In genomic region chr2:30664761-30665358, GRCh38 we compare ENCODE assay signal across 1 cellular context.
TF ChIP-seq lines count a peak whose summit lies in the region.

No MANE protein-coding gene starts in this region.

TF ChIP-seq in K562, 482 proteins besides CTCF, POLR2A, EP300 and RAD21 (continued from another document):
- TF ChIP-seq UBTF (IDR thresholded peaks at IDR 0.05; ENCODE audit: borderline replicate concordance in 1 of 2, low read depth in 2 of 2, low read length in 2 of 2) (no peak), SREBF2 (CRISPR knock-in tag; IDR thresholded peaks at IDR 0.05) (no peak), SNAPC5 (CRISPR knock-in tag; IDR thresholded peaks at IDR 0.05) (no peak), TFAP4 (CRISPR knock-in tag; IDR thresholded peaks at IDR 0.05; ENCODE audit: borderline replicate concordance) (no peak), VEZF1 (CRISPR knock-in tag; IDR thresholded peaks at IDR 0.05) (peak; percentile 24; the same call in 1 of the 2 replicates), GTF2A2 (tag; IDR thresholded peaks at IDR 0.05) (no peak), NFE2 (IDR thresholded peaks at IDR 0.05; ENCODE audit: low read depth) (no peak), FOSL1 (tag; conservative IDR thresholded peaks at IDR 0.05) (peak; percentile 79), ZNF232 (CRISPR knock-in tag; IDR thresholded peaks at IDR 0.05) (no peak), ATF3 (IDR thresholded peaks at IDR 0.05) (peak; percentile 26; the same call in 1 of the 2 replicates), ATF3 (CRISPR knock-in tag; conservative IDR thresholded peaks at IDR 0.05) (no peak), TAF7 (tag; IDR thresholded peaks at IDR 0.05) (no peak), ZNF12 (CRISPR knock-in tag; IDR thresholded peaks at IDR 0.05) (0 out of 2 replicates have a peak, but pooled peaks have one; percentile 67), ETV6 (IDR thresholded peaks at IDR 0.05; ENCODE audit: borderline replicate concordance in 1 of 2, low read depth in 2 of 2, low read length in 1 of 2) (no peak), ETV6 (CRISPR knock-in tag; IDR thresholded peaks at IDR 0.05; ENCODE audit: borderline replicate concordance) (no peak), MAFK (IDR thresholded peaks at IDR 0.05; ENCODE audit: low read length) (no peak), ZNF707 (CRISPR knock-in tag; conservative IDR thresholded peaks at IDR 0.05) (no peak), KDM5B (IDR thresholded peaks at IDR 0.05; ENCODE audit: insufficient replicate concordance, low read depth, low read length) (no peak)
